Comparison of ENCODE assay signal across 8 cellular contexts in the genomic region with DNA sequence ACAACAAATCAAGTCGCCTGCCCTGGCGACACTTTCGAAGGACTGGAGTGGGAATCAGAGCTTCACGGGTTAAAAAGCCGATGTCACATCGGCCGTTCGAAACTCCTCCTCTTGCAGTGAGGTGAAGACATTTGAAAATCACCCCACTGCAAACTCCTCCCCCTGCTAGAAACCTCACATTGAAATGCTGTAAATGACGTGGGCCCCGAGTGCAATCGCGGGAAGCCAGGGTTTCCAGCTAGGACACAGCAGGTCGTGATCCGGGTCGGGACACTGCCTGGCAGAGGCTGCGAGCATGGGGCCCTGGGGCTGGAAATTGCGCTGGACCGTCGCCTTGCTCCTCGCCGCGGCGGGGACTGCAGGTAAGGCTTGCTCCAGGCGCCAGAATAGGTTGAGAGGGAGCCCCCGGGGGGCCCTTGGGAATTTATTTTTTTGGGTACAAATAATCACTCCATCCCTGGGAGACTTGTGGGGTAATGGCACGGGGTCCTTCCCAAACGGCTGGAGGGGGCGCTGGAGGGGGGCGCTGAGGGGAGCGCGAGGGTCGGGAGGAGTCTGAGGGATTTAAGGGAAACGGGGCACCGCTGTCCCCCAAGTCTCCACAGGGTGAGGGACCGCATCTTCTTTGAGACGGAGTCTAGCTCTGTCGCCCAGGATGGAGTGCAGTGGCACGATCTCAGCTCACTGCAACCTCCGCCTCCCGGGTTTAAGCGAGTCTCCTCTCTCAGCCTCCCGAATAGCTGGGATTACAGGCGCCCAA. TPM values are rescaled to one million over a fixed set of nuclear protein-coding genes. Genes with fewer than 3 reads are reported as not detected.
DNase-seq lines count a peak whose midpoint lies in the region; FAIRE-seq and TF ChIP-seq lines count a peak whose summit lies in the region.

TSS of gene LDLR (plus strand) at position 210 of the 760 bp plus-strand sequence. CDS start at position 296, 86 bp downstream.

- peak within 1 kb of the TSS; percentile 91 for H3K4me3 Mint-ChIP-seq in progenitor cell of endocrine pancreas (ENCODE audit: low read depth)

- H3K36me3 ChIP-seq in ACC112 (ENCODE audit: insufficient read depth, low read length) (peaks cover 10% of the 10 kb centered on the region), right atrium auricular region (no peaks in the 10 kb centered on the region)

- H3K9me3 Mint-ChIP-seq in progenitor cell of endocrine pancreas (ENCODE audit: low read depth), result no peaks in the 10 kb centered on the region

- H3K4me1 Mint-ChIP-seq in progenitor cell of endocrine pancreas (ENCODE audit: low read depth), result peaks cover 23% of the 10 kb centered on the region

- peaks cover 2% of the 10 kb centered on the region for H3K36me3 Mint-ChIP-seq in progenitor cell of endocrine pancreas (ENCODE audit: insufficient read depth)

- peak within 1 kb of the TSS; percentile 39 for H2AFZ ChIP-seq in ACC112 (ENCODE audit: low read length, unreplicated experiment)

- no peaks in the 10 kb centered on the region for H3K9me3 ChIP-seq in right atrium auricular region

- H3K27ac Mint-ChIP-seq in progenitor cell of endocrine pancreas, result peak within 1 kb of the TSS; percentile 98

- TF ChIP-seq CTCF in right atrium auricular region (IDR thresholded peaks at IDR 0.05) (no peak), progenitor cell of endocrine pancreas (IDR thresholded peaks at IDR 0.05; ENCODE audit: unreplicated experiment) (no peak)

- no peaks in the 10 kb centered on the region for H3K27me3 ChIP-seq in ACC112 (ENCODE audit: insufficient read depth, low read length)
- H3K27me3 ChIP-seq in right atrium auricular region, result no peaks in the 10 kb centered on the region

- H3K4me1 ChIP-seq in ACC112 (ENCODE audit: control insufficient read depth, insufficient read depth, low read length, unreplicated experiment) (peaks cover 22% of the 10 kb centered on the region), right atrium auricular region (peaks cover 0 to 69% of the 10 kb centered on the region in 2 donors)

- no peaks in the 10 kb centered on the region for H3K27me3 Mint-ChIP-seq in progenitor cell of endocrine pancreas

- peaks cover 28% of the 10 kb centered on the region for H3K79me2 ChIP-seq in ACC112 (ENCODE audit: control insufficient read depth, insufficient read depth, low read length, unreplicated experiment)

- H3K4me3 ChIP-seq in ACC112 (ENCODE audit: low read depth, low read length) (peak within 1 kb of the TSS; percentile 99), right atrium auricular region (peak within 1 kb of the TSS; percentile 59 to 67)

- peak; percentile 96 for FAIRE-seq in GM19239 (lab: Jason Lieb, UNC)

- peak within 1 kb of the TSS; percentile 94 for H3K27ac ChIP-seq in ACC112 (ENCODE audit: low read depth, low read length)
- H3K27ac ChIP-seq in right atrium auricular region, result peak within 1 kb of the TSS; percentile 93 to 95

- DNase-seq in GM19239 (ENCODE audit: insufficient read length, low spot score) (peak; percentile 69), NCI-H1930 (lab: John Stamatoyannopoulos, UW) (peak; percentile 5 to 25), T-helper 9 cell (peak; percentile 65), anterior cingulate cortex (lab: John Stamatoyannopoulos, UW) (peak in 55 of 58 donors; percentile 20 to 86 (median 66)), right atrium auricular region (ENCODE audit: low spot score) (peak; percentile 94), progenitor cell of endocrine pancreas (ENCODE audit: low spot score, unreplicated experiment) (peak; percentile 54), ureter (ENCODE audit: low spot score) (peak; percentile 89)

RNA-seq across cellular contexts. Expression of gene LDLR, which starts in this region (rescaled TPM):
- total RNA-seq in right atrium auricular region (10 to 100 TPM; 13.8 to 15.9 TPM), progenitor cell of endocrine pancreas (67.3 and 73.2 TPM in 2 replicates), ureter (78.2 TPM)

Comparison
In these comparisons a context has a peak if more than half of its experiments do, and no peak if none do; other contexts are left out.
1. Peak in every context shown above with its lines: DNase-seq, H3K4me3 ChIP-seq and H3K27ac ChIP-seq.
2. DNase-seq: peak in every context shown above with its lines; median percentile 94 in right atrium auricular region; 89 in ureter; 69 in GM19239; 66 in anterior cingulate cortex; 65 in T-helper 9 cell; 54 in progenitor cell of endocrine pancreas; 15 in NCI-H1930.